Comparison of ENCODE assay signal across 21 cellular contexts in genomic region chr18:63736856-63737255, GRCh38.
DNase-seq lines count a peak whose midpoint lies in the region; ATAC-seq and TF ChIP-seq lines count a peak whose summit lies in the region.
"Had no signal": no experiment of that assay in that cellular context is flagged by ENCODE, and none has a peak within 500 bp of the region (broad histone marks: within the 10 kb centered on the region; RNA-seq: fewer than 3 reads in every experiment).

No MANE protein-coding gene starts in this region.

- ATAC-seq in HG03469 (IDR thresholded peaks at IDR 0.05; ENCODE audit: unreplicated experiment), result no peak
- ATAC-seq: body of pancreas; GM12878; stimulated activated naive CD8-positive, alpha-beta T cell treated with anti-CD3 and anti-CD28 coated beads, Interleukin-15, amount 100 ng/mL, for 72 hours had no signal

- H3K4me3 ChIP-seq in epithelial cell of esophagus (ENCODE audit: low read length), result no peak overlapping the region
- H3K4me3 ChIP-seq: BLaER1 treated with 17β-estradiol and CSF1 and Interleukin-3, amounts not matched to agents 10 nM and 100 nM; body of pancreas; colonic mucosa; GM12878; lung had no signal

- TF ChIP-seq CTCF in epithelial cell of esophagus (IDR thresholded peaks at IDR 0.05; ENCODE audit: insufficient read depth, low read depth, low read length, missing control alignments), result no peak

- DNase-seq in EL (peak; percentile 55), NCI-H226 (peak; percentile 28), epithelial cell of esophagus (ENCODE audit: low read depth) (peak; percentile 62), HK-2 (ENCODE audit: unreplicated experiment) (no peak), 8988T (no peak), cerebellar nuclear complex (lab: John Stamatoyannopoulos, UW) (no peak)
- DNase-seq: activated CD4-positive, CD25-positive, alpha-beta regulatory T cell treated with anti-CD3 and anti-CD28 coated beads, Interleukin-2, amount 50 U/mL, for 72 hours; body of pancreas; colonic mucosa; GOT3; hypothalamus; NCI-H1105 treated with DMSO at 0.1 percent for 48 hours; NCI-H2081 treated with DMSO at 0.1 percent for 48 hours; NCI-H510A treated with DMSO at 0.1 percent for 48 hours; small intestine; stimulated activated naive CD8-positive, alpha-beta T cell treated with anti-CD3 and anti-CD28 coated beads, Interleukin-15, amount 100 ng/mL, for 72 hours; trophoblast cell had no signal

Comparison
In these comparisons a context has a peak if more than half of its experiments do, and no peak if none do; other contexts are left out.
1. DNase-seq: peak in EL (single experiment), NCI-H226 (single experiment) and epithelial cell of esophagus (single experiment); none in HK-2 (single experiment), 8988T (single experiment) and cerebellar nuclear complex (0 of 2).